In genomic region chr1:15843826-15844572, GRCh38 we compare ENCODE assay signal across 13 cellular contexts. TPM values are rescaled to one million over a fixed set of nuclear protein-coding genes. Genes with fewer than 3 reads are reported as not detected.
A peak's percentile ranks its signal among the peaks of the same experiment; 100 is the strongest.
DNase-seq lines count a peak whose midpoint lies in the region; ATAC-seq, FAIRE-seq and TF ChIP-seq lines count a peak whose summit lies in the region.
"Had no signal": no experiment of that assay in that cellular context is flagged by ENCODE, and none has a peak within 500 bp of the region (broad histone marks: within the 10 kb centered on the region; RNA-seq: fewer than 3 reads in every experiment).

No MANE protein-coding gene starts in this region.

- DNase-seq in left ventricle myocardium inferior (no peak), cardiac septum (ENCODE audit: low spot score) (no peak), T-helper 17 cell (no peak), HepG2 (ENCODE audit: low spot score) (no peak), thoracic aorta (ENCODE audit: low spot score) (no peak), dermis blood vessel endothelial cell (no peak), SJCRH30 (no peak)
- DNase-seq: stimulated activated CD4-positive, alpha-beta T cell treated with anti-CD3 and anti-CD28 coated beads, Interleukin-1b, Interleukin-23, amount 100 ng/mL, for 48 hours had no signal

- BruUV-seq in HepG2 (replicated peaks; lab: Mats Ljungman, UMichigan) = no TSS peak

- no peaks in the 10 kb centered on the region for H3K36me3 ChIP-seq in left ventricle myocardium inferior
- H3K36me3 ChIP-seq in HepG2 (replicated peaks in 1 of 2; ENCODE audit: control insufficient read depth in 1 of 2, insufficient read depth in 2 of 2, low read length in 2 of 2) = no peaks in the 10 kb centered on the region
- H3K36me3 ChIP-seq in thoracic aorta = no peaks in the 10 kb centered on the region
- no peaks in the 10 kb centered on the region for H3K36me3 ChIP-seq in SJCRH30

- H3K27ac ChIP-seq in left ventricle myocardium inferior (replicated peaks) (peak overlapping the region; percentile 54), HepG2 (ENCODE audit: extremely low read length, insufficient read depth, low read length) (no peak overlapping the region), thoracic aorta (peak overlapping the region; percentile 0 to 41), SJCRH30 (no peak overlapping the region)
- H3K27ac ChIP-seq: VCaP had no signal

- TF ChIP-seq RAD21 in HepG2 (CRISPR knock-in tag; IDR thresholded peaks at IDR 0.05) = no peak

- H3K4me1 Mint-ChIP-seq in T-helper 17 cell = peaks cover 12% of the 10 kb centered on the region

- CTCF ChIA-PET in HepG2 (lab: Yijun Ruan, JAX; ENCODE audit: low intra/inter-chr PET ratio, low total read pairs) = no interaction called here

- H3K9me3 ChIP-seq in left ventricle myocardium inferior (replicated peaks) (no peaks in the 10 kb centered on the region), T-helper 17 cell (ENCODE audit: control insufficient read depth, low read length, poor library complexity, severe bottlenecking) (no peaks in the 10 kb centered on the region), HepG2 (ENCODE audit: low read length) (no peaks in the 10 kb centered on the region), thoracic aorta (no peaks in the 10 kb centered on the region), SJCRH30 (replicated peaks) (no peaks in the 10 kb centered on the region)

- TF ChIP-seq CTCF in left ventricle myocardium inferior (IDR thresholded peaks at IDR 0.05; ENCODE audit: borderline replicate concordance) (no peak), HepG2 (CRISPR knock-in tag; IDR thresholded peaks at IDR 0.05) (no peak), thoracic aorta (IDR thresholded peaks at IDR 0.05) (no peak)

- TF ChIP-seq EP300 in HepG2 (IDR thresholded peaks at IDR 0.05; ENCODE audit: low read depth in 2 of 2, low read length in 2 of 2) (no peak), HepG2 (CRISPR knock-in tag; IDR thresholded peaks at IDR 0.05; ENCODE audit: borderline replicate concordance) (no peak)

- H4K20me1 ChIP-seq in HepG2 (ENCODE audit: insufficient read depth, low read length) = no peaks in the 10 kb centered on the region

- ATAC-seq in T-helper 17 cell (no peak), HepG2 (no peak), thoracic aorta (ENCODE audit: insufficient number of reproducible peaks, low FRiP score, low read depth) (no peak), GM19035 (IDR thresholded peaks at IDR 0.05; ENCODE audit: unreplicated experiment) (no peak)

- no peak for TF ChIP-seq POLR2A in HepG2 (IDR thresholded peaks at IDR 0.05; ENCODE audit: insufficient read depth in 1 of 2, low read depth in 2 of 2, low read length in 2 of 2)

- H3K79me2 ChIP-seq in HepG2 (ENCODE audit: insufficient read depth, low read length) = peaks cover 23% of the 10 kb centered on the region

- H3K4me3 Mint-ChIP-seq in T-helper 17 cell = no peak overlapping the region
- H3K4me3 Mint-ChIP-seq: CD14-positive monocyte had no signal

- H3K4me1 ChIP-seq in left ventricle myocardium inferior (peaks cover 45% of the 10 kb centered on the region), HepG2 (ENCODE audit: insufficient read depth, low read length) (peaks cover 33% of the 10 kb centered on the region), thoracic aorta (ENCODE audit: control insufficient read depth in 1 of 2, low read depth in 2 of 2) (peaks cover 16 to 35% of the 10 kb centered on the region in 2 donors), SJCRH30 (peaks cover 8% of the 10 kb centered on the region; the same call in 1 of the 2 replicates)

- in situ Hi-C loops in HepG2 (cut with HindIII; ENCODE audit: extremely low pct_ligation_motif_present, low pct_unique_long_range_greater_than_20kb) = no loop called here

- intact Hi-C loops in left ventricle myocardium inferior (cut with micrococcal nuclease) = no loop called here
- intact Hi-C loops in cardiac septum (cut with DNase I) = no loop called here
- intact Hi-C loops in HepG2 (cut with micrococcal nuclease; ENCODE audit: unreplicated experiment) = no loop called here

- no peak overlapping the region for H2AFZ ChIP-seq in HepG2 (ENCODE audit: low read length)

- H3K27me3 Mint-ChIP-seq in T-helper 17 cell = no peaks in the 10 kb centered on the region

- H3K4me3 ChIP-seq in left ventricle myocardium inferior = no peak overlapping the region
- H3K4me3 ChIP-seq in HepG2 (replicated peaks in 1 of 3; ENCODE audit: insufficient read depth in 1 of 3, low read depth in 2 of 3, low read length in 3 of 3) = no peak overlapping the region
- H3K4me3 ChIP-seq in thoracic aorta = no peak overlapping the region
- H3K4me3 ChIP-seq in SJCRH30 = no peak overlapping the region

- H3K27me3 ChIP-seq in left ventricle myocardium inferior (ENCODE audit: low read depth) = no peaks in the 10 kb centered on the region
- no peaks in the 10 kb centered on the region; a peak in 1 of 5 replicates for H3K27me3 ChIP-seq in HepG2 (ENCODE audit: control insufficient read depth in 1 of 2, insufficient read depth in 2 of 2, low read length in 2 of 2)
- H3K27me3 ChIP-seq in thoracic aorta (replicated peaks; ENCODE audit: insufficient read depth) = no peaks in the 10 kb centered on the region
- no peaks in the 10 kb centered on the region for H3K27me3 ChIP-seq in SJCRH30

- H3K4me2 ChIP-seq in HepG2 (ENCODE audit: low read depth, low read length) = peak overlapping the region; percentile 48; the same call in 1 of the 2 replicates

- peak overlapping the region; percentile 3 for H3K27ac Mint-ChIP-seq in T-helper 17 cell
- H3K27ac Mint-ChIP-seq: CD14-positive monocyte had no signal

- WGBS in HepG2 (ENCODE audit: low lambda C conversion rate) = 88% methylated on average over 3 of the region's 3 CpGs

- H3K36me3 Mint-ChIP-seq in T-helper 17 cell (ENCODE audit: low read depth) = no peaks in the 10 kb centered on the region

- H3K9ac ChIP-seq in HepG2 (ENCODE audit: insufficient read depth, low read depth, low read length) = no peak overlapping the region

- no peak for FAIRE-seq in HepG2 (lab: Jason Lieb, UNC)
- FAIRE-seq: colon, GM12892 had no signal

- POLR2A ChIA-PET in HepG2 (lab: Yijun Ruan, JAX) = interaction anchor here (10.4 kb wide), 1 partner anchor 11 kb away, joined by 208 read pairs; no protein-coding TSS in a partner anchor

RNA-seq across cellular contexts. Expression of gene SPEN, which starts 3.5 kb away (rescaled TPM):
- total RNA-seq in left ventricle myocardium inferior (20.8 TPM), cardiac septum (37.8 TPM), T-helper 17 cell (10 to 100 TPM; 73.8 to 79.1 TPM), HepG2 (2016; rRNA removed; fragmentation: Illumina TruSeq; extraction: Trizol) (14.0 and 25.1 TPM in 2 replicates), thoracic aorta (10 to 100 TPM; 52.3 to 96.9 TPM), dermis blood vessel endothelial cell (22.0 and 28.1 TPM in 2 replicates)
- 7.7 and 8.8 TPM in 2 replicates for total RNA-seq in HepG2 (2016; cell fraction: cytosol; rRNA removed; fragmentation: Illumina TruSeq; extraction: Trizol; ENCODE audit: low read depth)
- 10.1 and 21.7 TPM in 2 replicates for total RNA-seq in HepG2 (2016; cell fraction: insoluble cytoplasmic fraction; rRNA removed; fragmentation: Illumina TruSeq; extraction: Trizol)
- total RNA-seq in HepG2 (2016; cell fraction: membrane; rRNA removed; fragmentation: Illumina TruSeq; extraction: Trizol) = 9.3 and 12.9 TPM in 2 replicates
- total RNA-seq in HepG2 (2016; cell fraction: nucleus; rRNA removed; fragmentation: Illumina TruSeq; extraction: Trizol) = 49.3 and 56.0 TPM in 2 replicates
- 4.8 and 5.0 TPM in 2 replicates for polyA plus RNA-seq in HepG2 (2011; rRNA removed)
- 2.8 and 3.3 TPM in 2 replicates for polyA plus RNA-seq in HepG2 (2011; cell fraction: cytosol; rRNA removed)
- polyA plus RNA-seq in HepG2 (2011; cell fraction: nucleus; rRNA removed) = 18.8 and 20.8 TPM in 2 replicates
- polyA plus RNA-seq in HepG2 (2012) = 21.6 and 23.5 TPM in 2 replicates
- polyA plus RNA-seq in HepG2 (2016; cell fraction: cytosol; fragmentation: Illumina TruSeq; extraction: Trizol; ENCODE audit: low read depth) = 0.96 and 1.2 TPM in 2 replicates
- polyA plus RNA-seq in HepG2 (2016; cell fraction: insoluble cytoplasmic fraction; fragmentation: Illumina TruSeq; extraction: Trizol; ENCODE audit: low read depth) = 8.1 and 13.9 TPM in 2 replicates
- polyA plus RNA-seq in HepG2 (2016; cell fraction: membrane; fragmentation: Illumina TruSeq; extraction: Trizol; ENCODE audit: low read depth) = 2.4 and 4.4 TPM in 2 replicates
- 82.7 and 94.7 TPM in 2 replicates for polyA plus RNA-seq in HepG2 (2016; cell fraction: nucleus; fragmentation: Illumina TruSeq; extraction: Trizol; ENCODE audit: insufficient read depth, low read depth)
- polyA minus RNA-seq in HepG2 (2011; rRNA and poly(A)+ RNA removed; ENCODE audit: low replicate concordance) = 26.2 and 39.1 TPM in 2 replicates
- 16.2 and 25.1 TPM in 2 replicates for polyA minus RNA-seq in HepG2 (2011; cell fraction: cytosol; rRNA and poly(A)+ RNA removed)
- polyA minus RNA-seq in HepG2 (2011; cell fraction: nucleus; rRNA and poly(A)+ RNA removed) = 33.1 and 35.3 TPM in 2 replicates
- 47.2 and 55.7 TPM in 2 replicates for total RNA-seq in SJCRH30 (2014; rRNA removed; shearing (Covaris generic))

RNA-seq across cellular contexts. Expression of gene UQCRHL, which starts 36.5 kb away (rescaled TPM):
- 6.0 TPM for total RNA-seq in left ventricle myocardium inferior
- total RNA-seq in cardiac septum = 4.9 TPM
- under 1 TPM; 0.65 to 0.81 TPM for total RNA-seq in T-helper 17 cell
- total RNA-seq in HepG2 (2016; rRNA removed; fragmentation: Illumina TruSeq; extraction: Trizol) = 2.3 and 4.0 TPM in 2 replicates
- 1.3 and 1.6 TPM in 2 replicates for total RNA-seq in HepG2 (2016; cell fraction: cytosol; rRNA removed; fragmentation: Illumina TruSeq; extraction: Trizol; ENCODE audit: low read depth)
- 2.3 and 4.1 TPM in 2 replicates for total RNA-seq in HepG2 (2016; cell fraction: insoluble cytoplasmic fraction; rRNA removed; fragmentation: Illumina TruSeq; extraction: Trizol)
- total RNA-seq in HepG2 (2016; cell fraction: membrane; rRNA removed; fragmentation: Illumina TruSeq; extraction: Trizol) = 3.6 and 3.8 TPM in 2 replicates
- 0.72 and 0.87 TPM in 2 replicates for total RNA-seq in HepG2 (2016; cell fraction: nucleus; rRNA removed; fragmentation: Illumina TruSeq; extraction: Trizol)
- polyA plus RNA-seq in HepG2 (2011; rRNA removed) = 1.4 and 1.8 TPM in 2 replicates
- 1.3 and 2.6 TPM in 2 replicates for polyA plus RNA-seq in HepG2 (2011; cell fraction: cytosol; rRNA removed)
- polyA plus RNA-seq in HepG2 (2011; cell fraction: nucleus; rRNA removed) = 0.59 and 1.3 TPM in 2 replicates
- 4.4 and 15.0 TPM in 2 replicates for polyA plus RNA-seq in HepG2 (2012)
- polyA plus RNA-seq in HepG2 (2016; cell fraction: cytosol; fragmentation: Illumina TruSeq; extraction: Trizol; ENCODE audit: low read depth) = 3.5 and 3.9 TPM in 2 replicates
- polyA plus RNA-seq in HepG2 (2016; cell fraction: insoluble cytoplasmic fraction; fragmentation: Illumina TruSeq; extraction: Trizol; ENCODE audit: low read depth) = 6.0 and 6.8 TPM in 2 replicates
- 4.5 and 5.2 TPM in 2 replicates for polyA plus RNA-seq in HepG2 (2016; cell fraction: membrane; fragmentation: Illumina TruSeq; extraction: Trizol; ENCODE audit: low read depth)
- 1.8 and 2.2 TPM in 2 replicates for polyA plus RNA-seq in HepG2 (2016; cell fraction: nucleus; fragmentation: Illumina TruSeq; extraction: Trizol; ENCODE audit: insufficient read depth, low read depth)
- polyA minus RNA-seq in HepG2 (2011; rRNA and poly(A)+ RNA removed; ENCODE audit: low replicate concordance) = 1.2 TPM in 1 of 2 replicates, not detected in the other
- 2.5 and 2.8 TPM in 2 replicates for polyA minus RNA-seq in HepG2 (2011; cell fraction: cytosol; rRNA and poly(A)+ RNA removed)
- polyA minus RNA-seq in HepG2 (2011; cell fraction: nucleus; rRNA and poly(A)+ RNA removed) = 0.64 and 0.87 TPM in 2 replicates
- total RNA-seq in thoracic aorta = under 1 TPM; 0.81 to 0.99 TPM
- 2.1 and 3.4 TPM in 2 replicates for total RNA-seq in dermis blood vessel endothelial cell
- 8.5 and 8.6 TPM in 2 replicates for total RNA-seq in SJCRH30 (2014; rRNA removed; shearing (Covaris generic))

Comparison
In these comparisons a context has a peak if more than half of its experiments do, and no peak if none do; other contexts are left out.
1. H3K27ac ChIP-seq: peak in left ventricle myocardium inferior (single experiment) and thoracic aorta (2 of 2); none in HepG2 (single experiment) and SJCRH30 (single experiment).